24 cellular contexts compared by ENCODE assay signal in the genomic region with DNA sequence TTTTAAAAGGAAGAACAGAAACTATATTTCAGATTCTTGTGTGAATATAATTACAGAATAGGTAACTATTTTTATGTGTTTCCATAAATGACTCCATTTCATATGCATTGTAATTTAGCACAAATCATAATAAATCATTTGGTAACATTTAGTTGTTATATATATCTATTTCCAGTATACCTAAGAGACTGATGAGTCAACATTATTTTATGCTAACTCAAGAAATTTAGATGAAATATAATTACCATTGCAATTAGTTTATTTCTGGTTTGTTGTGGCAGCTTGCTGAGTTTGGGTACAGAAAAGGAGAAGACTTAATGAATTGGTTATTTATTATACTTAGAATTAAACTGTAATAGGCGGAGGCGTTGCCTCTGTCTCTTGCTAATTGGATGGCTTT.
"Had no signal": no experiment of that assay in that cellular context is flagged by ENCODE, and none has a peak within 500 bp of the region (broad histone marks: within the 10 kb centered on the region; RNA-seq: fewer than 3 reads in every experiment).

No MANE protein-coding gene starts in this region.

- H3K9ac ChIP-seq: neural progenitor cell, parathyroid adenoma had no signal

- H3K27me3 ChIP-seq: neural progenitor cell, ovary, stomach, thyroid gland, tibial nerve, upper lobe of left lung, vagina had no signal

- H3K27ac ChIP-seq: neural progenitor cell, ovary, parathyroid adenoma, psoas muscle, skin epidermis, stomach, thoracic aorta, thyroid gland, tibial nerve, upper lobe of left lung, vagina had no signal

- H3K36me3 ChIP-seq: neural progenitor cell, ovary, stomach, thoracic aorta, thyroid gland, tibial nerve, upper lobe of left lung, vagina had no signal

- H3K9me3 ChIP-seq: ovary, psoas muscle, thyroid gland, upper lobe of left lung had no signal

- FAIRE-seq: urothelium cell line had no signal

- H3K4me1 ChIP-seq: parathyroid adenoma, psoas muscle, stomach, thyroid gland, tibial nerve, upper lobe of left lung, vagina had no signal

- H3K79me2 ChIP-seq: parathyroid adenoma had no signal

- H3K4me3 ChIP-seq: neural progenitor cell, ovary, psoas muscle, skin epidermis, stomach, thoracic aorta, thyroid gland, tibial nerve, upper lobe of left lung, vagina had no signal

- DNase-seq: naive thymus-derived CD8-positive, alpha-beta T cell; occipital lobe; ovary; posterior cingulate gyrus; psoas muscle; right cardiac atrium; stimulated activated CD4-positive, alpha-beta T cell treated with anti-CD3 and anti-CD28 coated beads, Interleukin-15, amount 100 ng/mL, for 24 hours; stimulated activated CD4-positive, alpha-beta T cell treated with anti-CD3 and anti-CD28 coated beads, Interleukin-2, amount 100 ng/mL, for 24 hours; stimulated activated CD4-positive, alpha-beta T cell treated with anti-CD3 and anti-CD28 coated beads, Interleukin-2, amount 100 ng/mL, for 48 hours; stimulated activated CD4-positive, alpha-beta T cell treated with anti-CD3 and anti-CD28 coated beads, Interleukin-4, amount 100 ng/mL, for 24 hours; stimulated activated naive B cell treated with anti-CD40 and anti-IgM and Interleukin-4, amounts not matched to agents 10 μg/mL and 1 μg/mL and 100 μg/mL, for 72 hours; stimulated activated naive CD4-positive, alpha-beta T cell treated with Interleukin-2 at 50 U/mL for 16 hours; stomach; thyroid gland; upper lobe of left lung had no signal

- H2AFZ ChIP-seq: neural progenitor cell, parathyroid adenoma had no signal

- H3K4me2 ChIP-seq: neural progenitor cell had no signal

- ATAC-seq: naive thymus-derived CD8-positive, alpha-beta T cell; psoas muscle; right cardiac atrium; sciatic nerve; stimulated activated effector memory CD8-positive, alpha-beta T cell treated with anti-CD3 and anti-CD28 coated beads, Interleukin-12 subunit alpha, Interleukin-12 subunit beta, amount 100 ng/mL, for 72 hours; stimulated activated naive B cell treated with anti-CD40 and anti-IgM and Interleukin-4, amounts not matched to agents 10 μg/mL and 1 μg/mL and 100 μg/mL, for 72 hours had no signal
